8 cellular contexts compared by ENCODE assay signal in genomic region chr9:127451681-127452480, GRCh38. TPM values are rescaled to one million over a fixed set of nuclear protein-coding genes. Genes with fewer than 3 reads are reported as not detected.
DNase-seq lines count a peak whose midpoint lies in the region; ATAC-seq, FAIRE-seq and TF ChIP-seq lines count a peak whose summit lies in the region.

No MANE protein-coding gene starts in this region.

- H3K9me3 Mint-ChIP-seq in central memory CD8-positive, alpha-beta T cell: no peaks in the 10 kb centered on the region

- peak overlapping the region; percentile 92 for H3K4me3 Mint-ChIP-seq in central memory CD8-positive, alpha-beta T cell

- no peaks in the 10 kb centered on the region for H3K27me3 ChIP-seq in DOHH2 (ENCODE audit: control insufficient read depth, low read length)
- no peaks in the 10 kb centered on the region for H3K27me3 ChIP-seq in keratinocyte (ENCODE audit: control insufficient read depth, extremely low read depth, insufficient read depth, low read length)
- H3K27me3 ChIP-seq in smooth muscle cell (ENCODE audit: low read depth): no peaks in the 10 kb centered on the region

- peaks cover 4% of the 10 kb centered on the region for H3K9me1 ChIP-seq in keratinocyte (ENCODE audit: control insufficient read depth, extremely low read depth, insufficient read depth, low read length)

- H3K27me3 Mint-ChIP-seq in central memory CD8-positive, alpha-beta T cell: no peaks in the 10 kb centered on the region

- TF ChIP-seq CTCF in DOHH2 (IDR thresholded peaks at IDR 0.05; ENCODE audit: low read depth, low read length, poor library complexity, severe bottlenecking) (no peak), VCaP (conservative IDR thresholded peaks at IDR 0.05) (no peak), keratinocyte (optimal IDR thresholded peaks at IDR 0.05 in 1 of 3, IDR thresholded peaks at IDR 0.05 in 1 of 3, conservative IDR thresholded peaks at IDR 0.05 in 1 of 3; ENCODE audit: extremely low read depth in 1 of 3, insufficient read depth in 2 of 3, low read length in 3 of 3) (no peak), smooth muscle cell (IDR thresholded peaks at IDR 0.05; ENCODE audit: borderline replicate concordance, insufficient read depth, poor library complexity, severe bottlenecking) (no peak)

- no peak for FAIRE-seq in keratinocyte (lab: Jason Lieb, UNC)

- peaks cover 45% of the 10 kb centered on the region for H3F3A ChIP-seq in DOHH2 (ENCODE audit: control insufficient read depth, insufficient read depth)
- peaks cover 30% of the 10 kb centered on the region for H3F3A ChIP-seq in smooth muscle cell (ENCODE audit: low read depth)

- WGBS in smooth muscle cell (ENCODE audit: low lambda C conversion rate): 4% methylated on average over 36 of the region's 39 CpGs

- DNase-seq in H4 (ENCODE audit: low spot score) (peak; percentile 40), M059J (ENCODE audit: low read depth) (peak; percentile 72), keratinocyte (ENCODE audit: low read depth, low spot score) (peak; percentile 13), smooth muscle cell (lab: John Stamatoyannopoulos, UW; ENCODE audit: unreplicated experiment) (no peak)
- peak in 1 of 2 donors; percentile 14 for DNase-seq in central memory CD8-positive, alpha-beta T cell (ENCODE audit: low spot score in 2 of 2)

- H3K4me2 ChIP-seq in DOHH2 (ENCODE audit: low read length) (peak overlapping the region; percentile 97), keratinocyte (ENCODE audit: control insufficient read depth, extremely low read depth, insufficient read depth, low read depth, low read length) (peak overlapping the region; percentile 80), smooth muscle cell (peak overlapping the region; percentile 94)

- H3K4me3 ChIP-seq in DOHH2 (ENCODE audit: low read length): peak overlapping the region; percentile 98
- H3K4me3 ChIP-seq in keratinocyte (ENCODE audit: control insufficient read depth in 2 of 3, extremely low read depth in 1 of 3, insufficient read depth in 2 of 3, low read depth in 1 of 3, low read length in 3 of 3): peak overlapping the region; percentile 89 to 100 (median 98)
- peak overlapping the region; percentile 86 for H3K4me3 ChIP-seq in smooth muscle cell

- peak overlapping the region; percentile 97 for H3K27ac Mint-ChIP-seq in central memory CD8-positive, alpha-beta T cell (ENCODE audit: low read depth)

- H3K4me1 ChIP-seq in DOHH2 (ENCODE audit: control insufficient read depth, low read length) (peaks cover 36% of the 10 kb centered on the region), keratinocyte (ENCODE audit: control insufficient read depth, extremely low read depth, insufficient read depth, low read length) (peaks cover 18% of the 10 kb centered on the region), smooth muscle cell (ENCODE audit: low read depth) (peaks cover 17% of the 10 kb centered on the region)

- H4K20me1 ChIP-seq in DOHH2 (ENCODE audit: control insufficient read depth, insufficient read depth, low read depth, low read length) (peaks cover 22% of the 10 kb centered on the region), keratinocyte (ENCODE audit: control insufficient read depth, extremely low read depth, insufficient read depth, low read length) (peaks cover 38% of the 10 kb centered on the region), smooth muscle cell (ENCODE audit: low read depth) (peaks cover 42% of the 10 kb centered on the region)

- dilution Hi-C loops in keratinocyte (cut with MboI; ENCODE audit: extremely low pct_ligation_motif_present, low sequenced_read_pairs): no loop called here

- H3K79me2 ChIP-seq in DOHH2 (ENCODE audit: control insufficient read depth, low read length) (peaks cover 51% of the 10 kb centered on the region), keratinocyte (ENCODE audit: control insufficient read depth, insufficient read depth, low read length) (peaks cover 35% of the 10 kb centered on the region), smooth muscle cell (ENCODE audit: low read depth) (peaks cover 36% of the 10 kb centered on the region)

- H3K36me3 ChIP-seq in DOHH2 (ENCODE audit: control insufficient read depth, low read length): peaks cover 54% of the 10 kb centered on the region
- peaks cover 31 to 47% of the 10 kb centered on the region in 2 experiments for H3K36me3 ChIP-seq in keratinocyte (ENCODE audit: control insufficient read depth in 2 of 2, extremely low read depth in 1 of 2, insufficient read depth in 2 of 2, low read length in 2 of 2)
- H3K36me3 ChIP-seq in smooth muscle cell (ENCODE audit: low read depth): no peaks in the 10 kb centered on the region

- no peaks in the 10 kb centered on the region for H3K9me2 ChIP-seq in DOHH2 (replicated peaks; ENCODE audit: control insufficient read depth, low read length)

- peaks cover 48% of the 10 kb centered on the region for H3K36me3 Mint-ChIP-seq in central memory CD8-positive, alpha-beta T cell (ENCODE audit: insufficient read depth)

- H3K9me3 ChIP-seq in DOHH2 (ENCODE audit: control insufficient read depth, insufficient read depth, low read length) (no peaks in the 10 kb centered on the region), keratinocyte (ENCODE audit: control insufficient read depth, low read depth, low read length) (no peaks in the 10 kb centered on the region), smooth muscle cell (replicated peaks; ENCODE audit: low read depth) (no peaks in the 10 kb centered on the region)

- H3K27ac ChIP-seq in DOHH2 (ENCODE audit: low read depth, low read length) (peak overlapping the region; percentile 93), VCaP (peak overlapping the region; percentile 98), keratinocyte (ENCODE audit: control insufficient read depth, insufficient read depth, low read length) (peak overlapping the region; percentile 89), smooth muscle cell (ENCODE audit: low read depth) (peak overlapping the region; percentile 89)

- peak overlapping the region; percentile 89 for H2AFZ ChIP-seq in keratinocyte (ENCODE audit: control insufficient read depth, low read length)
- H2AFZ ChIP-seq in smooth muscle cell (ENCODE audit: low read depth): peak overlapping the region; percentile 94

- H3K4me1 Mint-ChIP-seq in central memory CD8-positive, alpha-beta T cell: peaks cover 52% of the 10 kb centered on the region

- no peak for ATAC-seq in central memory CD8-positive, alpha-beta T cell (replicated peaks; ENCODE audit: extremely low read depth, poor library complexity, severe bottlenecking)
- ATAC-seq in GM19324 (IDR thresholded peaks at IDR 0.05; ENCODE audit: low FRiP score, unreplicated experiment): no peak

- H3K9ac ChIP-seq in keratinocyte (ENCODE audit: control insufficient read depth, extremely low read depth, insufficient read depth, low read length) (peak overlapping the region; percentile 94), smooth muscle cell (ENCODE audit: low read depth) (peak overlapping the region; percentile 94)

RNA-seq across cellular contexts. Expression of gene LRSAM1, which starts 0.6 kb away (rescaled TPM):
- 2.6 and 5.7 TPM in 2 replicates for total RNA-seq in H4 (2014; rRNA removed; shearing (Covaris generic))
- total RNA-seq in M059J (2014; rRNA removed; shearing (Covaris generic)): 9.5 and 12.4 TPM in 2 replicates
- polyA plus RNA-seq in keratinocyte: 5.2 to 11.6 TPM (median 7.2 TPM) in 3 replicates
- 26.7 TPM for polyA plus RNA-seq in keratinocyte (2011; ENCODE audit: low read depth)
- 4.5 and 7.3 TPM in 2 replicates for polyA plus RNA-seq in keratinocyte (2011; cell fraction: cytosol; rRNA removed)
- 22.8 and 27.7 TPM in 2 replicates for polyA plus RNA-seq in keratinocyte (2011; cell fraction: nucleus; rRNA removed)
- 12.5 and 16.9 TPM in 2 replicates for polyA plus RNA-seq in keratinocyte (2012; ENCODE audit: low replicate concordance)
- 7.7 to 15.3 TPM (median 8.0 TPM) in 3 replicates for polyA minus RNA-seq in keratinocyte
- polyA minus RNA-seq in keratinocyte (2011; cell fraction: cytosol; rRNA and poly(A)+ RNA removed): 8.2 TPM
- polyA minus RNA-seq in keratinocyte (2011; cell fraction: nucleus; rRNA and poly(A)+ RNA removed): 17.3 and 20.0 TPM in 2 replicates
- total RNA-seq in smooth muscle cell: 10.5 and 15.3 TPM in 2 replicates
- polyA plus RNA-seq in smooth muscle cell: 27.0 and 28.7 TPM in 2 replicates

RNA-seq across cellular contexts. Expression of gene RPL12, which starts 0.7 kb away (rescaled TPM):
- 2,219 and 2,463 TPM in 2 replicates for total RNA-seq in H4 (2014; rRNA removed; shearing (Covaris generic))
- 1,304 and 1,604 TPM in 2 replicates for total RNA-seq in M059J (2014; rRNA removed; shearing (Covaris generic))
- 2,272 to 2,722 TPM (median 2,671 TPM) in 3 replicates for polyA plus RNA-seq in keratinocyte
- polyA plus RNA-seq in keratinocyte (2011; ENCODE audit: low read depth): 2,111 TPM
- polyA plus RNA-seq in keratinocyte (2011; cell fraction: cytosol; rRNA removed): 2,958 and 3,580 TPM in 2 replicates
- 591 and 603 TPM in 2 replicates for polyA plus RNA-seq in keratinocyte (2011; cell fraction: nucleus; rRNA removed)
- polyA plus RNA-seq in keratinocyte (2012; ENCODE audit: low replicate concordance): 2,339 and 3,674 TPM in 2 replicates
- 715 to 1,260 TPM (median 822 TPM) in 3 replicates for polyA minus RNA-seq in keratinocyte
- polyA minus RNA-seq in keratinocyte (2011; cell fraction: cytosol; rRNA and poly(A)+ RNA removed): 1,132 TPM
- polyA minus RNA-seq in keratinocyte (2011; cell fraction: nucleus; rRNA and poly(A)+ RNA removed): 139 and 149 TPM in 2 replicates
- 1,296 and 1,445 TPM in 2 replicates for total RNA-seq in smooth muscle cell
- 371 and 424 TPM in 2 replicates for polyA plus RNA-seq in smooth muscle cell

RNA-seq across cellular contexts. Expression of gene ZNF79, which starts 27.7 kb away (rescaled TPM):
- 6.1 and 7.0 TPM in 2 replicates for total RNA-seq in H4 (2014; rRNA removed; shearing (Covaris generic))
- 6.0 and 9.4 TPM in 2 replicates for total RNA-seq in M059J (2014; rRNA removed; shearing (Covaris generic))
- polyA plus RNA-seq in keratinocyte (4.3 to 6.6 TPM (median 4.8 TPM) in 3 replicates), smooth muscle cell (4.3 and 4.9 TPM in 2 replicates)
- polyA plus RNA-seq in keratinocyte (2011; ENCODE audit: low read depth): 2.6 TPM
- 3.0 and 4.8 TPM in 2 replicates for polyA plus RNA-seq in keratinocyte (2011; cell fraction: cytosol; rRNA removed)
- polyA plus RNA-seq in keratinocyte (2011; cell fraction: nucleus; rRNA removed): 10.7 and 11.3 TPM in 2 replicates
- 3.6 and 4.8 TPM in 2 replicates for polyA plus RNA-seq in keratinocyte (2012; ENCODE audit: low replicate concordance)
- 9.1 to 16.4 TPM (median 14.9 TPM) in 3 replicates for polyA minus RNA-seq in keratinocyte
- 6.5 TPM for polyA minus RNA-seq in keratinocyte (2011; cell fraction: cytosol; rRNA and poly(A)+ RNA removed)
- polyA minus RNA-seq in keratinocyte (2011; cell fraction: nucleus; rRNA and poly(A)+ RNA removed): 8.7 and 10.6 TPM in 2 replicates
- 6.6 and 8.6 TPM in 2 replicates for total RNA-seq in smooth muscle cell

RNA-seq across cellular contexts. Expression of gene SLC2A8, which starts 54.9 kb away (rescaled TPM):
- 8.4 and 8.7 TPM in 2 replicates for total RNA-seq in H4 (2014; rRNA removed; shearing (Covaris generic))
- total RNA-seq in M059J (2014; rRNA removed; shearing (Covaris generic)): 27.0 and 31.7 TPM in 2 replicates
- polyA plus RNA-seq in keratinocyte (7.1 to 14.2 TPM (median 9.5 TPM) in 3 replicates), smooth muscle cell (27.7 and 36.6 TPM in 2 replicates)
- 2.4 TPM for polyA plus RNA-seq in keratinocyte (2011; ENCODE audit: low read depth)
- 5.4 and 8.5 TPM in 2 replicates for polyA plus RNA-seq in keratinocyte (2011; cell fraction: cytosol; rRNA removed)
- polyA plus RNA-seq in keratinocyte (2011; cell fraction: nucleus; rRNA removed): 16.8 and 24.0 TPM in 2 replicates
- polyA plus RNA-seq in keratinocyte (2012; ENCODE audit: low replicate concordance): 7.5 and 9.3 TPM in 2 replicates
- 7.3 to 12.3 TPM (median 8.2 TPM) in 3 replicates for polyA minus RNA-seq in keratinocyte
- 14.0 TPM for polyA minus RNA-seq in keratinocyte (2011; cell fraction: cytosol; rRNA and poly(A)+ RNA removed)
- 13.7 and 15.5 TPM in 2 replicates for polyA minus RNA-seq in keratinocyte (2011; cell fraction: nucleus; rRNA and poly(A)+ RNA removed)
- total RNA-seq in smooth muscle cell: 8.7 and 16.9 TPM in 2 replicates
